ENCODE assay signal across 8 cellular contexts in the genomic region with DNA sequence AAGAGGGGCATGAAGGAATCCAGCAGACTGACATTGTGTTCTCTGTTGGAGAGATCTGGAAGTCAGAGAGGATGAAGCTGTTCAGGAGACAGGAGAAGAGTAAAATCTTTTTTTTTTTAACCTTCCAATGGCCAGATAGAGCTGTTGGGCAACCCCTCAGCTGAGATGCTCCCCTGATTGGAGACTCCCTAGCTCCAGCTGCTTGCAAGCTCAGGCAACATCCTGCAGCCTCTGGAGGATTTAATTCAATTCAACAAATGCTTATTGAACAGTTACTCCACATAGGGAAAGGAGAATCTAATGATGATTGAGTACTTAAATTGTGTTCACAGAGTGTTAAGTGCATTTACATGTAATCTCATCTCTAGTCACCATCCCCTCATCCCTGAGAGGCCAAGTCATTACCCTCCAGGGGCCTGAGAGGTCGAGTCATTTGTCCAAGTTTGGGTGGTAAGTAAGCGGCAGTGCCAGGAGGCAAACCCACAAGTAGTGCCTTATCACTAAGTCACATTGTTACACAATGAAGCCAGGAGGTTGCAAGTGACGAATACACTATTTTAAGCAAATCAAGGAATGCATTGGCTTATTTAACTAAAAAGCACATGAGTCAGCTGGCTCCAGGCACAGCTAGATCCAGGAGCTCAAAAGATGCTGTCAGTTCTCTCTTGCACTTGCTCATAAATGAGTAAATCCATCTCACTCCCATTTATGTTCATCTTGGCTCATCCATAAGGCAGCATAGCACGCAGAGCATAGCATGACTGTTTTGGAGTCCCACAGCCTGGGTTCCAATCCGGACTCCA.
DNase-seq lines count a peak whose midpoint lies in the region; TF ChIP-seq lines count a peak whose summit lies in the region.

No MANE protein-coding gene starts in this region.

- DNase-seq in GM04504 (ENCODE audit: low read depth) (peak; percentile 98), RKO (ENCODE audit: low spot score) (peak; percentile 96), fibroblast of villous mesenchyme (ENCODE audit: low read depth) (peak; percentile 96), renal cortical epithelial cell (ENCODE audit: low read depth) (peak; percentile 96), iPS-NIHi7 (ENCODE audit: extremely low spot score) (no peak), GM13977 (ENCODE audit: low spot score) (no peak), D341Med (ENCODE audit: low spot score) (no peak), iPS-NIHi11 (ENCODE audit: low spot score) (no peak)

- no peak overlapping the region for H3K4me3 ChIP-seq in fibroblast of villous mesenchyme (ENCODE audit: low read depth, low read length)

- in situ Hi-C loops in GM13977 (cut with MboI; ENCODE audit: low pct_unique_long_range_greater_than_20kb, low sequenced_read_pairs, unreplicated experiment), result no loop called here

- TF ChIP-seq CTCF in fibroblast of villous mesenchyme (IDR thresholded peaks at IDR 0.05; ENCODE audit: insufficient read depth, low read depth, low read length) (no peak), GM13977 (IDR thresholded peaks at IDR 0.05; ENCODE audit: extremely low read depth, insufficient read depth, missing control alignments) (no peak)

Comparison
In these comparisons a context has a peak if more than half of its experiments do, and no peak if none do; other contexts are left out.
1. DNase-seq: peak in GM04504 (single experiment), RKO (single experiment), fibroblast of villous mesenchyme (single experiment) and renal cortical epithelial cell (single experiment); none in iPS-NIHi7 (single experiment), GM13977 (single experiment), D341Med (single experiment) and iPS-NIHi11 (single experiment).